1 cellular context compared by ENCODE assay signal in genomic region chr9:115250646-115251045, GRCh38.
A peak's percentile ranks its signal among the peaks of the same experiment; 100 is the strongest.
TF ChIP-seq lines count a peak whose summit lies in the region.

No MANE protein-coding gene starts in this region.

TF ChIP-seq in SK-N-SH, 30 proteins besides CTCF, POLR2A, EP300 and RAD21 (continued from another document):
- no peak; the same call in 1 of the 2 replicates for TF ChIP-seq GABPA (IDR thresholded peaks at IDR 0.05; ENCODE audit: low read depth)
- TF ChIP-seq IRF3 (IDR thresholded peaks at IDR 0.05; ENCODE audit: low read depth, low read length): no peak
- TF ChIP-seq JUND (IDR thresholded peaks at IDR 0.05): peak; percentile 92
- TF ChIP-seq, protein P1, sequence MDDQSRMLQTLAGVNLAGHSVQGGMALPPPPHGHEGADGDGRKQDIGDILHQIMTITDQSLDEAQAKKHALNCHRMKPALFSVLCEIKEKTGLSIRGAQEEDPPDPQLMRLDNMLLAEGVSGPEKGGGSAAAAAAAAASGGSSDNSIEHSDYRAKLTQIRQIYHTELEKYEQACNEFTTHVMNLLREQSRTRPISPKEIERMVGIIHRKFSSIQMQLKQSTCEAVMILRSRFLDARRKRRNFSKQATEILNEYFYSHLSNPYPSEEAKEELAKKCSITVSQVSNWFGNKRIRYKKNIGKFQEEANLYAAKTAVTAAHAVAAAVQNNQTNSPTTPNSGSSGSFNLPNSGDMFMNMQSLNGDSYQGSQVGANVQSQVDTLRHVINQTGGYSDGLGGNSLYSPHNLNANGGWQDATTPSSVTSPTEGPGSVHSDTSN (IDR thresholded peaks at IDR 0.05): peak; percentile 95
- no peak for TF ChIP-seq NRF1 (IDR thresholded peaks at IDR 0.05; ENCODE audit: low read depth, low read length)
- TF ChIP-seq EZH2phosphoT487 (IDR thresholded peaks at IDR 0.05; ENCODE audit: borderline replicate concordance, low read depth): no peak
- TF ChIP-seq, protein P2, sequence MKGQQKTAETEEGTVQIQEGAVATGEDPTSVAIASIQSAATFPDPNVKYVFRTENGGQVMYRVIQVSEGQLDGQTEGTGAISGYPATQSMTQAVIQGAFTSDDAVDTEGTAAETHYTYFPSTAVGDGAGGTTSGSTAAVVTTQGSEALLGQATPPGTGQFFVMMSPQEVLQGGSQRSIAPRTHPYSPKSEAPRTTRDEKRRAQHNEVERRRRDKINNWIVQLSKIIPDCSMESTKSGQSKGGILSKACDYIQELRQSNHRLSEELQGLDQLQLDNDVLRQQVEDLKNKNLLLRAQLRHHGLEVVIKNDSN (IDR thresholded peaks at IDR 0.05; ENCODE audit: borderline replicate concordance, low read depth): peak; percentile 52; the same call in 1 of the 2 replicates
- peak; percentile 59; the same call in 1 of the 2 replicates for TF ChIP-seq SIN3A (IDR thresholded peaks at IDR 0.05; ENCODE audit: borderline replicate concordance, low read depth, low read length)
- TF ChIP-seq MAX (IDR thresholded peaks at IDR 0.05; ENCODE audit: low read depth): no peak; the same call in 1 of the 2 replicates
- no peak for TF ChIP-seq TAF1 (IDR thresholded peaks at IDR 0.05; ENCODE audit: borderline replicate concordance, low read depth, low read length)
- TF ChIP-seq FOSL2 (IDR thresholded peaks at IDR 0.05; ENCODE audit: borderline replicate concordance, low read depth): peak; percentile 94
- peak; percentile 98 for TF ChIP-seq TCF12 (IDR thresholded peaks at IDR 0.05)
- no peak for TF ChIP-seq USF2 (IDR thresholded peaks at IDR 0.05; ENCODE audit: borderline replicate concordance, low read depth, low read length)
